In the genomic region with DNA sequence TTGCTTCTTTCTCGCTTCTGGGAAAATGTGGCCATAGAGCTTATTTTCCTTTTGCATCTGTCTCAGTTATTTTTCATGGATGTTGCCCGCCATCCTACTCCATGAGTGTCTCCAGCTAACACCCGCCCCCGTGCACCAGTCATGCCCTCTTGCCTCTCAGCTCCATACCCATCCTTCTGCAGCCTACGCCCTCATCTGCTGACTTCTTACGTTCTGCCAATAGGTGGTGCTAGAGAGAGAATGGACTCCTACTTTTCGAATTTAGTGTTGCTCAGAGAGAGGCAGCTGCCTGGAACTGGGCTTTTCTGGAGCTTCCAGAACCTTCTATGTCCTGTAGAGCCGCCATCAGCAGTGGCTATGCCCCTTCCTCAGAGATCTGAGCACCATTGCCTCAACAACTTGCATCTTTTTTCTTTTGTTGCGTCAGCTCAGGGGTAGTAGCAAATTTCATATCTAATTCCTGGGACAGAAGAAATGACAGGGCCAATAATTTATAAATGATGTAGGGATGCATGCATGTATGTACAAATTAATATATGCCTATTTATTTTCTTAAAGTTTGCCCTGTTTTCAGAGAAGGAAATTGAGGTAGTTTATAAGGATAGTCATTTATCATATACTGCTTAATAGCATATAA, we compare ENCODE assay signal across 8 cellular contexts.
A peak's percentile ranks its signal among the peaks of the same experiment; 100 is the strongest.
DNase-seq lines count a peak whose midpoint lies in the region; ATAC-seq and TF ChIP-seq lines count a peak whose summit lies in the region.

No MANE protein-coding gene starts in this region.

- H2BK15ac ChIP-seq in mesendoderm (replicated peaks; ENCODE audit: low read depth): no peak overlapping the region

- H3K27ac Mint-ChIP-seq in activated T-helper 2 cell treated with anti-CD3 and anti-CD28 coated beads, Interferon-gamma antibody, Interleukin-2, Interleukin-4, amounts not matched to agents 10 μg/mL and 5 μg/mL and 100 μg/mL, durations not matched to agents 14 hours and 24 hours and 36 hours: no peak overlapping the region

- intact Hi-C loops in dorsolateral prefrontal cortex (cut with DNase I): loop anchor here in 1 of 2 donors (5.0 to 10.0 kb wide), 2 partner anchors 121 to 459 kb away; a partner anchor contains a TSS
- intact Hi-C loops in activated T-helper 2 cell treated with anti-CD3 and anti-CD28 coated beads, Interferon-gamma antibody, Interleukin-2, Interleukin-4, amounts not matched to agents 10 μg/mL and 5 μg/mL and 100 μg/mL, durations not matched to agents 14 hours and 24 hours and 36 hours (cut with micrococcal nuclease): no loop called here

- no peaks in the 10 kb centered on the region for H3K4me1 Mint-ChIP-seq in activated T-helper 2 cell treated with anti-CD3 and anti-CD28 coated beads, Interferon-gamma antibody, Interleukin-2, Interleukin-4, amounts not matched to agents 10 μg/mL and 5 μg/mL and 100 μg/mL, durations not matched to agents 14 hours and 24 hours and 36 hours (ENCODE audit: low read depth)

- H3K4me2 ChIP-seq in OCI-LY3 (ENCODE audit: low read length): peak overlapping the region; percentile 64
- no peak overlapping the region for H3K4me2 ChIP-seq in mesendoderm (ENCODE audit: low read length)

- H3K4me1 ChIP-seq in OCI-LY3 (ENCODE audit: low read length) (peaks cover 24% of the 10 kb centered on the region), mesendoderm (ENCODE audit: control insufficient read depth, low read depth, low read length) (no peaks in the 10 kb centered on the region)

- H3K9me3 ChIP-seq in OCI-LY3 (ENCODE audit: insufficient read depth, low read length): no peaks in the 10 kb centered on the region

- H3K36me3 ChIP-seq in OCI-LY3 (replicated peaks; ENCODE audit: low read depth, low read length) (no peaks in the 10 kb centered on the region), mesendoderm (ENCODE audit: control insufficient read depth, insufficient read depth, low read length) (no peaks in the 10 kb centered on the region)

- H3K4me3 Mint-ChIP-seq in activated T-helper 2 cell treated with anti-CD3 and anti-CD28 coated beads, Interferon-gamma antibody, Interleukin-2, Interleukin-4, amounts not matched to agents 10 μg/mL and 5 μg/mL and 100 μg/mL, durations not matched to agents 14 hours and 24 hours and 36 hours (ENCODE audit: low read depth): no peak overlapping the region

- no CpG with 5 or more reads among the region's 9 CpGs for WGBS in mesendoderm (ENCODE audit: extremely low coverage, insufficient coverage, low lambda C conversion rate)

- H3K4ac ChIP-seq in mesendoderm (ENCODE audit: low read depth, low read length): no peak overlapping the region

- no peaks in the 10 kb centered on the region for H4K20me1 ChIP-seq in OCI-LY3 (ENCODE audit: insufficient read depth, low read length)

- no peak overlapping the region for H3K56ac ChIP-seq in mesendoderm (ENCODE audit: low read length)

- H3K27me3 Mint-ChIP-seq in activated T-helper 2 cell treated with anti-CD3 and anti-CD28 coated beads, Interferon-gamma antibody, Interleukin-2, Interleukin-4, amounts not matched to agents 10 μg/mL and 5 μg/mL and 100 μg/mL, durations not matched to agents 14 hours and 24 hours and 36 hours (ENCODE audit: low read depth): no peaks in the 10 kb centered on the region

- no peak overlapping the region for H2BK5ac ChIP-seq in mesendoderm (ENCODE audit: low read length)

- peak; percentile 38 for DNase-seq in GM10266 (ENCODE audit: extremely low spot score)
- peak in 2 of 10 donors; percentile 6 to 22 for DNase-seq in dorsolateral prefrontal cortex
- DNase-seq in mesendoderm: peak; percentile 85
- no peak for DNase-seq in activated T-helper 2 cell treated with anti-CD3 and anti-CD28 coated beads, Interferon-gamma antibody, Interleukin-2, Interleukin-4, amounts not matched to agents 10 μg/mL and 5 μg/mL and 100 μg/mL, durations not matched to agents 14 hours and 24 hours and 36 hours (ENCODE audit: low spot score)
- DNase-seq in ecto neural progenitor cell (ENCODE audit: low spot score): no peak

- H3K4me3 ChIP-seq in OCI-LY3 (ENCODE audit: low read length) (peak overlapping the region; percentile 36), dorsolateral prefrontal cortex (no peak overlapping the region), mesendoderm (ENCODE audit: low read length) (no peak overlapping the region)

- no peak overlapping the region for H3K27ac ChIP-seq in 22Rv1
- H3K27ac ChIP-seq in OCI-LY3 (ENCODE audit: low read length): no peak overlapping the region
- H3K27ac ChIP-seq in dorsolateral prefrontal cortex: no peak overlapping the region
- no peak overlapping the region for H3K27ac ChIP-seq in mesendoderm (ENCODE audit: low read depth, low read length)

- H2BK120ac ChIP-seq in mesendoderm (ENCODE audit: low read depth, low read length): no peak overlapping the region

- no peaks in the 10 kb centered on the region for H3K79me1 ChIP-seq in mesendoderm (ENCODE audit: low read length)

- H4K5ac ChIP-seq in mesendoderm (ENCODE audit: low read length): no peak overlapping the region

- H4K8ac ChIP-seq in mesendoderm (ENCODE audit: low read depth, low read length): no peak overlapping the region

- peak; percentile 88 for TF ChIP-seq CTCF in 22Rv1 (IDR thresholded peaks at IDR 0.05)
- peak; percentile 73 for TF ChIP-seq CTCF in GM10266 (IDR thresholded peaks at IDR 0.05; ENCODE audit: control insufficient read depth, insufficient read depth, low read depth, missing control alignments)
- peak; percentile 71 for TF ChIP-seq CTCF in OCI-LY3 (IDR thresholded peaks at IDR 0.05; ENCODE audit: low read depth, low read length)
- peak; percentile 24 to 78 (median 65) for TF ChIP-seq CTCF in dorsolateral prefrontal cortex (IDR thresholded peaks at IDR 0.05 in 54 of 56, conservative IDR thresholded peaks at IDR 0.05 in 2 of 56; ENCODE audit: low read depth in 1 of 56, partially characterized antibody in 56 of 56)

- H3K9ac ChIP-seq in OCI-LY3 (ENCODE audit: low read length) (peak overlapping the region; percentile 56), mesendoderm (ENCODE audit: low read length) (no peak overlapping the region)

- no peaks in the 10 kb centered on the region for H3K36me3 Mint-ChIP-seq in activated T-helper 2 cell treated with anti-CD3 and anti-CD28 coated beads, Interferon-gamma antibody, Interleukin-2, Interleukin-4, amounts not matched to agents 10 μg/mL and 5 μg/mL and 100 μg/mL, durations not matched to agents 14 hours and 24 hours and 36 hours (ENCODE audit: low read depth)

- H3K9me3 Mint-ChIP-seq in activated T-helper 2 cell treated with anti-CD3 and anti-CD28 coated beads, Interferon-gamma antibody, Interleukin-2, Interleukin-4, amounts not matched to agents 10 μg/mL and 5 μg/mL and 100 μg/mL, durations not matched to agents 14 hours and 24 hours and 36 hours: peaks cover 36% of the 10 kb centered on the region

- H3K27me3 ChIP-seq in OCI-LY3 (ENCODE audit: low read depth, low read length) (no peaks in the 10 kb centered on the region), dorsolateral prefrontal cortex (peaks cover 0 to 7% (median 0%) of the 10 kb centered on the region in 45 donors), mesendoderm (ENCODE audit: insufficient read depth, low read length, poor library complexity) (no peaks in the 10 kb centered on the region)

- no peak overlapping the region for H3K23ac ChIP-seq in mesendoderm (ENCODE audit: low read length)

- no peak overlapping the region for H3K18ac ChIP-seq in mesendoderm (ENCODE audit: low read length)

- no peaks in the 10 kb centered on the region for H3K79me2 ChIP-seq in OCI-LY3 (ENCODE audit: low read length)
- no peaks in the 10 kb centered on the region for H3K79me2 ChIP-seq in mesendoderm (ENCODE audit: control insufficient read depth, insufficient read depth, low read length)

- peak; percentile 79 for ATAC-seq in HG03159 (IDR thresholded peaks at IDR 0.05; ENCODE audit: unreplicated experiment)

- H2AK5ac ChIP-seq in mesendoderm (ENCODE audit: low read length): no peak overlapping the region

- H2AFZ ChIP-seq in OCI-LY3 (ENCODE audit: low read depth, low read length): peak overlapping the region; percentile 64; the same call in 1 of the 2 replicates

Comparison
In these comparisons a context has a peak if more than half of its experiments do, and no peak if none do; other contexts are left out.
1. DNase-seq: peak in GM10266 (single experiment) and mesendoderm (single experiment); none in activated T-helper 2 cell treated with anti-CD3 and anti-CD28 coated beads, Interferon-gamma antibody, Interleukin-2, Interleukin-4, amounts not matched to agents 10 μg/mL and 5 μg/mL and 100 μg/mL, durations not matched to agents 14 hours and 24 hours and 36 hours (single experiment) and ecto neural progenitor cell (single experiment).
2. Peak in every context shown above with its lines, with median percentiles within 50 percentile points of each other: CTCF ChIP-seq.